Comparison of ENCODE assay signal across 9 cellular contexts in genomic region chr5:125408582-125409069, GRCh38.
DNase-seq lines count a peak whose midpoint lies in the region; ATAC-seq and TF ChIP-seq lines count a peak whose summit lies in the region.
"Had no signal": no experiment of that assay in that cellular context is flagged by ENCODE, and none has a peak within 500 bp of the region (broad histone marks: within the 10 kb centered on the region; RNA-seq: fewer than 3 reads in every experiment).

No MANE protein-coding gene starts in this region.

- TF ChIP-seq POLR2A in prostate gland (IDR thresholded peaks at IDR 0.05), result no peak

- H3K4me3 ChIP-seq in mammary epithelial cell (replicated peaks in 1 of 3; ENCODE audit: insufficient read depth in 1 of 3, low read depth in 2 of 3, low read length in 3 of 3) (no peak overlapping the region), neural progenitor cell (peak overlapping the region; percentile 14), prostate gland (no peak overlapping the region)
- H3K4me3 ChIP-seq: SJCRH30 had no signal

- peak overlapping the region; percentile 99 for H3K27ac ChIP-seq in mammary epithelial cell (ENCODE audit: insufficient read depth, low read depth, low read length)
- H3K27ac ChIP-seq in neural progenitor cell, result peak overlapping the region; percentile 81
- H3K27ac ChIP-seq in prostate gland, result peak overlapping the region in 1 of 2 donors; percentile 53
- H3K27ac ChIP-seq: SJCRH30 had no signal

- H2AFZ ChIP-seq in mammary epithelial cell (ENCODE audit: low read depth, low read length) (peak overlapping the region; percentile 7), neural progenitor cell (replicated peaks) (no peak overlapping the region)

- intact Hi-C loops in mammary epithelial cell (cut with micrococcal nuclease) (loop anchor here (5.0 kb wide), 1 partner anchor 196 kb away; no protein-coding TSS in a partner anchor), prostate gland (cut with DNase I) (no loop called here)

- H3K79me2 ChIP-seq in mammary epithelial cell (ENCODE audit: insufficient read depth, low read length) (no peaks in the 10 kb centered on the region), neural progenitor cell (ENCODE audit: low read depth) (no peaks in the 10 kb centered on the region)

- H3K4me1 Mint-ChIP-seq in neural progenitor cell, result peaks cover 67% of the 10 kb centered on the region
- H3K4me1 Mint-ChIP-seq in activated naive CD4-positive, alpha-beta T cell treated with anti-CD3 and anti-CD28 coated beads, Interleukin-2, amount 10 ng/mL, durations not matched to agents 7 days and 5 days, result no peaks in the 10 kb centered on the region

- peaks cover 50% of the 10 kb centered on the region for H3F3A ChIP-seq in neural progenitor cell (ENCODE audit: low read depth)

- H4K20me1 ChIP-seq in mammary epithelial cell (ENCODE audit: insufficient read depth, low read length), result no peaks in the 10 kb centered on the region
- no peaks in the 10 kb centered on the region for H4K20me1 ChIP-seq in neural progenitor cell (ENCODE audit: low read depth)

- peak; percentile 28 for ATAC-seq in GM21447 (IDR thresholded peaks at IDR 0.05; ENCODE audit: unreplicated experiment)

- no TSS peak for BruUV-seq in mammary epithelial cell (replicated peaks; lab: Mats Ljungman, UMichigan)

- peaks cover 9% of the 10 kb centered on the region for H3K27me3 Mint-ChIP-seq in neural progenitor cell (ENCODE audit: insufficient read depth, low read depth)
- H3K27me3 Mint-ChIP-seq in activated naive CD4-positive, alpha-beta T cell treated with anti-CD3 and anti-CD28 coated beads, Interleukin-2, amount 10 ng/mL, durations not matched to agents 7 days and 5 days, result no peaks in the 10 kb centered on the region

- H3K9me3 ChIP-seq in mammary epithelial cell (replicated peaks; ENCODE audit: insufficient read depth, low read length) (peaks cover 20% of the 10 kb centered on the region), neural progenitor cell (ENCODE audit: low read depth) (no peaks in the 10 kb centered on the region), prostate gland (no peaks in the 10 kb centered on the region)
- H3K9me3 ChIP-seq: SJCRH30 had no signal

- peaks cover 11% of the 10 kb centered on the region for H3K36me3 Mint-ChIP-seq in neural progenitor cell
- no peaks in the 10 kb centered on the region for H3K36me3 Mint-ChIP-seq in activated naive CD4-positive, alpha-beta T cell treated with anti-CD3 and anti-CD28 coated beads, Interleukin-2, amount 10 ng/mL, durations not matched to agents 7 days and 5 days

- peak; percentile 68 for DNase-seq in GM03348 (ENCODE audit: low spot score)
- peak; percentile 89 for DNase-seq in HS-5 (ENCODE audit: low read depth)
- DNase-seq in mammary epithelial cell, result peak; percentile 97
- DNase-seq in neural progenitor cell (ENCODE audit: low spot score), result no peak
- no peak for DNase-seq in prostate gland (ENCODE audit: low spot score)
- no peak for DNase-seq in activated naive CD4-positive, alpha-beta T cell treated with anti-CD3 and anti-CD28 coated beads, Interleukin-2, amount 10 ng/mL, durations not matched to agents 7 days and 5 days
- DNase-seq in stimulated activated CD4-positive, alpha-beta T cell treated with anti-CD3 and anti-CD28 coated beads, Interleukin-2, amount 100 ng/mL, for 24 hours, result no peak

- H3K4me1 ChIP-seq in mammary epithelial cell (ENCODE audit: insufficient read depth, low read length), result peaks cover 50% of the 10 kb centered on the region
- H3K4me1 ChIP-seq in neural progenitor cell, result peaks cover 60% of the 10 kb centered on the region
- H3K4me1 ChIP-seq in prostate gland (replicated peaks), result peaks cover 18% of the 10 kb centered on the region

- H3K4me2 ChIP-seq in mammary epithelial cell (ENCODE audit: insufficient read depth, low read depth, low read length) (peak overlapping the region; percentile 36), neural progenitor cell (peak overlapping the region; percentile 62)

- dilution Hi-C loops in mammary epithelial cell (cut with HindIII; ENCODE audit: low sequenced_read_pairs), result no loop called here

- 0% methylated on average over 1 of the region's 1 CpG for WGBS in mammary epithelial cell (ENCODE audit: low coverage, missing lambda C conversion rate)
- WGBS in prostate gland, result 44% methylated on average over 1 of the region's 1 CpG

- no peak for TF ChIP-seq CTCF in mammary epithelial cell (conservative IDR thresholded peaks at IDR 0.05 in 1 of 2, IDR thresholded peaks at IDR 0.05 in 1 of 2; ENCODE audit: extremely low read depth in 1 of 2, insufficient read depth in 1 of 2, low read depth in 1 of 2, low read length in 2 of 2)
- TF ChIP-seq CTCF in neural progenitor cell (IDR thresholded peaks at IDR 0.05), result no peak
- TF ChIP-seq CTCF in prostate gland (IDR thresholded peaks at IDR 0.05), result no peak

- H3K36me3 ChIP-seq in mammary epithelial cell (ENCODE audit: insufficient read depth, low read length) (no peaks in the 10 kb centered on the region), neural progenitor cell (no peaks in the 10 kb centered on the region), prostate gland (no peaks in the 10 kb centered on the region)
- H3K36me3 ChIP-seq: SJCRH30 had no signal

- H3K4me3 Mint-ChIP-seq in neural progenitor cell, result peak overlapping the region; percentile 20
- no peak overlapping the region for H3K4me3 Mint-ChIP-seq in activated naive CD4-positive, alpha-beta T cell treated with anti-CD3 and anti-CD28 coated beads, Interleukin-2, amount 10 ng/mL, durations not matched to agents 7 days and 5 days

- H3K9me3 Mint-ChIP-seq in neural progenitor cell, result peaks cover 31% of the 10 kb centered on the region
- H3K9me3 Mint-ChIP-seq in activated naive CD4-positive, alpha-beta T cell treated with anti-CD3 and anti-CD28 coated beads, Interleukin-2, amount 10 ng/mL, durations not matched to agents 7 days and 5 days, result peaks cover 4% of the 10 kb centered on the region

- peak overlapping the region; percentile 99 for H3K27ac Mint-ChIP-seq in neural progenitor cell
- no peak overlapping the region for H3K27ac Mint-ChIP-seq in activated naive CD4-positive, alpha-beta T cell treated with anti-CD3 and anti-CD28 coated beads, Interleukin-2, amount 10 ng/mL, durations not matched to agents 7 days and 5 days

- CTCF ChIA-PET in mammary epithelial cell (lab: Charles Lee; ENCODE audit: low non-redundant PET), result no interaction called here
- CTCF ChIA-PET in activated naive CD4-positive, alpha-beta T cell treated with anti-CD3 and anti-CD28 coated beads, Interleukin-2, amount 10 ng/mL, durations not matched to agents 7 days and 5 days (lab: Charles Lee), result no interaction called here

- H3K9ac ChIP-seq in mammary epithelial cell (ENCODE audit: insufficient read depth, low read length) (peak overlapping the region; percentile 56), neural progenitor cell (no peak overlapping the region)

- in situ Hi-C loops in mammary epithelial cell (cut with MboI; ENCODE audit: low sequenced_read_pairs in 2 of 2), result loop anchor here in 1 of 2 donors (25.0 kb wide), 1 partner anchor 671 kb away; the partner anchor contains the start of gene ZNF608

- H3K27me3 ChIP-seq in mammary epithelial cell (ENCODE audit: insufficient read depth, low read length), result no peaks in the 10 kb centered on the region
- H3K27me3 ChIP-seq in neural progenitor cell, result no peaks in the 10 kb centered on the region
- no peaks in the 10 kb centered on the region for H3K27me3 ChIP-seq in prostate gland (replicated peaks; ENCODE audit: insufficient read depth)
- H3K27me3 ChIP-seq: SJCRH30 had no signal

Comparison
In these comparisons a context has a peak if more than half of its experiments do, and no peak if none do; other contexts are left out.
1. DNase-seq: peak in GM03348 (single experiment), HS-5 (single experiment) and mammary epithelial cell (single experiment); none in neural progenitor cell (single experiment), prostate gland (single experiment), activated naive CD4-positive, alpha-beta T cell treated with anti-CD3 and anti-CD28 coated beads, Interleukin-2, amount 10 ng/mL, durations not matched to agents 7 days and 5 days (single experiment) and stimulated activated CD4-positive, alpha-beta T cell treated with anti-CD3 and anti-CD28 coated beads, Interleukin-2, amount 100 ng/mL, for 24 hours (0 of 2).